ENCODE assay signal across 22 cellular contexts in the genomic region with DNA sequence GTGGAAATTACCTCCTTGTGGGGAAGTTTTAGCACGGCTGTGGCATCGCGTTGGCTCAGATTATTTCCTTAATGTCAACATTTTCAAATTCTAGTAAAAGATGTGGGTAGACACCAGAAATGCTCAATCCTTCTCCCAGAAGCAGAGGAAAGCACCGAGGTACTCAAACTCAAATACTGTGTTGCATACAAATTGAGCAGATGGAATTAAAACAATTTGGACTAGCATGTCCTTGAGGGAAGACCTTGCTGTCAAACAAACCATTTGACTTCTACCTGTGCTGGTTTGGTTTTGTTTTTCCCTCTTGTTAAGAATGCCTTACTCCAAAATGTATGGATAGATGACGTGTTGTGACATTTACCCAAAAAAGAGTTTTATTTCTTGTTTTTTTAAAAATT.
DNase-seq lines count a peak whose midpoint lies in the region; ATAC-seq and TF ChIP-seq lines count a peak whose summit lies in the region.
"Had no signal": no experiment of that assay in that cellular context is flagged by ENCODE, and none has a peak within 500 bp of the region (broad histone marks: within the 10 kb centered on the region; RNA-seq: fewer than 3 reads in every experiment).

No MANE protein-coding gene starts in this region.

- H3K4me1 ChIP-seq in HCT116 (ENCODE audit: control insufficient read depth in 1 of 2, insufficient read depth in 2 of 2, low read length in 2 of 2) = peaks cover 0 to 10% of the 10 kb centered on the region in 2 experiments; a peak in 2 of 4 replicates
- peaks cover 40% of the 10 kb centered on the region for H3K4me1 ChIP-seq in foreskin keratinocyte
- H3K4me1 ChIP-seq: Peyer's patch had no signal

- H3K27ac Mint-ChIP-seq in HFFc6 = no peak overlapping the region
- H3K27ac Mint-ChIP-seq: CD8-positive, alpha-beta memory T cell had no signal

- H3K27me3 ChIP-seq in HCT116 (ENCODE audit: insufficient read depth, low read length) (no peaks in the 10 kb centered on the region), foreskin keratinocyte (no peaks in the 10 kb centered on the region)
- H3K27me3 ChIP-seq: Peyer's patch had no signal

- no peak overlapping the region for H3K4me3 ChIP-seq in HCT116 (replicated peaks in 1 of 2; ENCODE audit: low read depth in 1 of 2, low read length in 2 of 2)
- H3K4me3 ChIP-seq: Peyer's patch had no signal

- H3K27ac ChIP-seq in HCT116 (ENCODE audit: low read depth, low read length) (no peak overlapping the region), foreskin keratinocyte (peak overlapping the region; percentile 39)
- H3K27ac ChIP-seq: C4-2B, KMS-11, Peyer's patch had no signal

- ATAC-seq in HCT116 = no peak
- ATAC-seq in foreskin keratinocyte = no peak

- no peak overlapping the region for H3K4me2 ChIP-seq in HCT116 (ENCODE audit: low read length)
- H3K4me2 ChIP-seq: KMS-11 had no signal

- RAD21 ChIA-PET in HCT116 (lab: Charles Lee; ENCODE audit: low non-redundant PET in 1 of 2, low total read pairs in 2 of 2, uncharacterized antibody in 2 of 2, unreplicated experiment in 2 of 2) = no interaction called here

- TF ChIP-seq CTCF in HCT116 (IDR thresholded peaks at IDR 0.05 in 2 of 3, conservative IDR thresholded peaks at IDR 0.05 in 1 of 3; ENCODE audit: borderline replicate concordance in 1 of 3, insufficient read depth in 1 of 3, low read depth in 2 of 3, low read length in 2 of 3) (no peak), foreskin keratinocyte (conservative IDR thresholded peaks at IDR 0.05) (no peak), HFFc6 (IDR thresholded peaks at IDR 0.05) (no peak)

- no peaks in the 10 kb centered on the region for H3K9me2 ChIP-seq in HCT116 (ENCODE audit: insufficient read depth)

- H3K36me3 Mint-ChIP-seq in HFFc6 (ENCODE audit: low read depth) = no peaks in the 10 kb centered on the region
- H3K36me3 Mint-ChIP-seq: CD8-positive, alpha-beta memory T cell had no signal

- DNase-seq in HCT116 (ENCODE audit: low read depth, low spot score) = no peak
- DNase-seq in cerebellar cortex (ENCODE audit: low spot score) = peak; percentile 76
- DNase-seq in foreskin keratinocyte = no peak
- DNase-seq in superior temporal gyrus (ENCODE audit: extremely low spot score) = peak; percentile 41
- no peak for DNase-seq in HFFc6
- no peak for DNase-seq in A172 (ENCODE audit: low spot score)
- no peak for DNase-seq in amniotic stem cell (lab: John Stamatoyannopoulos, UW)
- DNase-seq: CD8-positive, alpha-beta memory T cell; DMS 273 treated with DMSO at 0.1 percent for 48 hours; DMS79; EL; GF-D8; GOT3; HCEC 1CT; IMR-90; MM.1S; NCI-H2029 treated with DMSO at 0.1 percent for 48 hours; OCI-M1; Peyer's patch; SHP77 treated with DMSO at 0.1 percent for 48 hours had no signal

- no peaks in the 10 kb centered on the region for H3K9me3 ChIP-seq in HCT116 (ENCODE audit: control insufficient read depth in 1 of 2, insufficient read depth in 1 of 2, low read depth in 1 of 2, low read length in 2 of 2)
- H3K9me3 ChIP-seq: Peyer's patch had no signal

- H2AFZ ChIP-seq in HCT116 (ENCODE audit: low read depth, low read length, poor library complexity, severe bottlenecking) = peak overlapping the region; percentile 84

- no peaks in the 10 kb centered on the region for H3K36me3 ChIP-seq in HCT116 (ENCODE audit: control insufficient read depth in 1 of 2, insufficient read depth in 2 of 2, low read length in 2 of 2)
- H3K36me3 ChIP-seq: Peyer's patch had no signal

- peaks cover 15% of the 10 kb centered on the region for H3K9me3 Mint-ChIP-seq in HFFc6

- CTCF ChIA-PET in HCT116 (lab: Charles Lee) = no interaction called here

- H3K4me1 Mint-ChIP-seq in HFFc6 (ENCODE audit: low read depth) = no peaks in the 10 kb centered on the region
- H3K4me1 Mint-ChIP-seq: CD8-positive, alpha-beta memory T cell had no signal

- no TSS peak for BruUV-seq in HCT116 (replicated peaks; lab: Mats Ljungman, UMichigan)

- TF ChIP-seq POLR2A in HCT116 (IDR thresholded peaks at IDR 0.05; ENCODE audit: borderline replicate concordance, extremely low read depth, insufficient read depth, insufficient read length) = no peak

- no peak overlapping the region for H3K9ac ChIP-seq in HCT116 (ENCODE audit: low read length)
- H3K9ac ChIP-seq: KMS-11 had no signal

- POLR2A ChIA-PET in HCT116 (lab: Charles Lee) = no interaction called here

- H4K20me1 ChIP-seq in HCT116 (ENCODE audit: insufficient read depth) = no peaks in the 10 kb centered on the region

- no peak overlapping the region for H3K4me3 Mint-ChIP-seq in HFFc6
- H3K4me3 Mint-ChIP-seq: CD8-positive, alpha-beta memory T cell had no signal

- no peaks in the 10 kb centered on the region for H3K27me3 Mint-ChIP-seq in HFFc6 (ENCODE audit: insufficient read depth)
- H3K27me3 Mint-ChIP-seq: CD8-positive, alpha-beta memory T cell had no signal

- no peaks in the 10 kb centered on the region for H3K79me2 ChIP-seq in HCT116 (ENCODE audit: insufficient read depth, low read length)

- intact Hi-C loops in HCT116 (cut with micrococcal nuclease) = no loop called here

- no peak for TF ChIP-seq RAD21 in HCT116 (IDR thresholded peaks at IDR 0.05; ENCODE audit: low read depth)

TF ChIP-seq in HCT116, 20 proteins besides CTCF, POLR2A, EP300 and RAD21:
- TF ChIP-seq, protein P1, sequence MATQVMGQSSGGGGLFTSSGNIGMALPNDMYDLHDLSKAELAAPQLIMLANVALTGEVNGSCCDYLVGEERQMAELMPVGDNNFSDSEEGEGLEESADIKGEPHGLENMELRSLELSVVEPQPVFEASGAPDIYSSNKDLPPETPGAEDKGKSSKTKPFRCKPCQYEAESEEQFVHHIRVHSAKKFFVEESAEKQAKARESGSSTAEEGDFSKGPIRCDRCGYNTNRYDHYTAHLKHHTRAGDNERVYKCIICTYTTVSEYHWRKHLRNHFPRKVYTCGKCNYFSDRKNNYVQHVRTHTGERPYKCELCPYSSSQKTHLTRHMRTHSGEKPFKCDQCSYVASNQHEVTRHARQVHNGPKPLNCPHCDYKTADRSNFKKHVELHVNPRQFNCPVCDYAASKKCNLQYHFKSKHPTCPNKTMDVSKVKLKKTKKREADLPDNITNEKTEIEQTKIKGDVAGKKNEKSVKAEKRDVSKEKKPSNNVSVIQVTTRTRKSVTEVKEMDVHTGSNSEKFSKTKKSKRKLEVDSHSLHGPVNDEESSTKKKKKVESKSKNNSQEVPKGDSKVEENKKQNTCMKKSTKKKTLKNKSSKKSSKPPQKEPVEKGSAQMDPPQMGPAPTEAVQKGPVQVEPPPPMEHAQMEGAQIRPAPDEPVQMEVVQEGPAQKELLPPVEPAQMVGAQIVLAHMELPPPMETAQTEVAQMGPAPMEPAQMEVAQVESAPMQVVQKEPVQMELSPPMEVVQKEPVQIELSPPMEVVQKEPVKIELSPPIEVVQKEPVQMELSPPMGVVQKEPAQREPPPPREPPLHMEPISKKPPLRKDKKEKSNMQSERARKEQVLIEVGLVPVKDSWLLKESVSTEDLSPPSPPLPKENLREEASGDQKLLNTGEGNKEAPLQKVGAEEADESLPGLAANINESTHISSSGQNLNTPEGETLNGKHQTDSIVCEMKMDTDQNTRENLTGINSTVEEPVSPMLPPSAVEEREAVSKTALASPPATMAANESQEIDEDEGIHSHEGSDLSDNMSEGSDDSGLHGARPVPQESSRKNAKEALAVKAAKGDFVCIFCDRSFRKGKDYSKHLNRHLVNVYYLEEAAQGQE (IDR thresholded peaks at IDR 0.05; ENCODE audit: low read depth) = no peak

Comparison
In these comparisons a context has a peak if more than half of its experiments do, and no peak if none do; other contexts are left out.
1. DNase-seq: peak in cerebellar cortex (single experiment) and superior temporal gyrus (single experiment); none in HCT116 (single experiment), foreskin keratinocyte (0 of 2), HFFc6 (single experiment), A172 (single experiment) and amniotic stem cell (single experiment).